Comparison of ENCODE assay signal across 1 cellular context in the genomic region with DNA sequence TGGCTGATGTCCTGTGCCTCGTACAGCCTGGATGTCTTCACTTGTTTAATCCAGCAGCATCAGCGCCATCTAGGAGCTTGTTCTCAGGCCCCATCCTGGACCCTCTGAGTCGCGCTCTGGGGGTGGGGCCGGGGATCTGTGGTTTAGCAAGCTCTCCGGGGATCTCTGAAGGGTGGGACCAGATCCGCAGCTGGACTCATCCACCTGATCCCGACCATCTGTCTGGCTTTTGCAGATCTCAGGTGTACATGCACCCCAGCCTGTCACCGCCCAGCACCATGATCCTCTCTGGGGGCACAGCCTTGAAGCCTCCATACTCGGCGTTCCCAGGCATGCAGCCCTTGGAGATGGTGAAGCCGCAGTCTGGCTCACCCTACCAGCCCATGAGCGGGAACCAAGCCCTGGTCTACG.
TF ChIP-seq lines count a peak whose summit lies in the region.

No MANE protein-coding gene starts in this region.

TF ChIP-seq in GM12878, 131 proteins besides CTCF, POLR2A, EP300 and RAD21:
- no peak for TF ChIP-seq SUPT20H (IDR thresholded peaks at IDR 0.05; ENCODE audit: borderline replicate concordance, control insufficient read depth, low read depth, low read length)
